ENCODE assay signal across 19 cellular contexts in genomic region chr4:97235516-97235915, GRCh38.
DNase-seq lines count a peak whose midpoint lies in the region; ATAC-seq and TF ChIP-seq lines count a peak whose summit lies in the region.
"Had no signal": no experiment of that assay in that cellular context is flagged by ENCODE, and none has a peak within 500 bp of the region (broad histone marks: within the 10 kb centered on the region; RNA-seq: fewer than 3 reads in every experiment).

No MANE protein-coding gene starts in this region.

- peaks cover 9% of the 10 kb centered on the region; the same call in 1 of the 2 replicates for H3K4me1 ChIP-seq in HUES48 (ENCODE audit: control insufficient read depth, insufficient read depth, low read length)
- peaks cover 35% of the 10 kb centered on the region for H3K4me1 ChIP-seq in neural progenitor cell
- no peaks in the 10 kb centered on the region for H3K4me1 ChIP-seq in gastroesophageal sphincter
- H3K4me1 ChIP-seq: esophagus muscularis mucosa, stomach had no signal

- no peak overlapping the region for H3K4me2 ChIP-seq in neural progenitor cell

- TF ChIP-seq EP300 in gastroesophageal sphincter (IDR thresholded peaks at IDR 0.05) = no peak

- H3K27ac ChIP-seq in HUES48 (ENCODE audit: low read depth, low read length) (peak overlapping the region; percentile 59), neural progenitor cell (peak overlapping the region; percentile 93), gastroesophageal sphincter (no peak overlapping the region)
- H3K27ac ChIP-seq: esophagus muscularis mucosa, stomach, transverse colon had no signal

- H2AFZ ChIP-seq in neural progenitor cell (replicated peaks) = no peak overlapping the region

- ATAC-seq in gastroesophageal sphincter = no peak
- ATAC-seq: activated naive CD8-positive, alpha-beta T cell treated with anti-CD3 and anti-CD28 coated beads, Interleukin-2, amount 50 U/mL, for 24 hours; left ventricle myocardium superior had no signal

- H3K27ac Mint-ChIP-seq in endothelial cell (ENCODE audit: unreplicated experiment) (peak overlapping the region; percentile 76), neural progenitor cell (peak overlapping the region; percentile 93)
- H3K27ac Mint-ChIP-seq: activated CD4-positive, alpha-beta T cell treated with anti-CD3 and anti-CD28 coated beads, Interleukin-2, amount 10 ng/mL, durations not matched to agents 7 days and 5 days; activated naive CD8-positive, alpha-beta T cell treated with anti-CD3 and anti-CD28 coated beads, Interleukin-2, amount 50 U/mL, for 24 hours had no signal

- peaks cover 7% of the 10 kb centered on the region for H3K4me1 Mint-ChIP-seq in endothelial cell (ENCODE audit: unreplicated experiment)
- peaks cover 36% of the 10 kb centered on the region for H3K4me1 Mint-ChIP-seq in neural progenitor cell
- H3K4me1 Mint-ChIP-seq: activated CD4-positive, alpha-beta T cell treated with anti-CD3 and anti-CD28 coated beads, Interleukin-2, amount 10 ng/mL, durations not matched to agents 7 days and 5 days; activated naive CD8-positive, alpha-beta T cell treated with anti-CD3 and anti-CD28 coated beads, Interleukin-2, amount 50 U/mL, for 24 hours had no signal

- peaks cover 36% of the 10 kb centered on the region for H3F3A ChIP-seq in neural progenitor cell (ENCODE audit: low read depth)

- H3K4me3 Mint-ChIP-seq in endothelial cell (ENCODE audit: unreplicated experiment) (no peak overlapping the region), neural progenitor cell (no peak overlapping the region)
- H3K4me3 Mint-ChIP-seq: activated CD4-positive, alpha-beta T cell treated with anti-CD3 and anti-CD28 coated beads, Interleukin-2, amount 10 ng/mL, durations not matched to agents 7 days and 5 days; activated naive CD8-positive, alpha-beta T cell treated with anti-CD3 and anti-CD28 coated beads, Interleukin-2, amount 50 U/mL, for 24 hours had no signal

- no peaks in the 10 kb centered on the region for H3K9me3 Mint-ChIP-seq in endothelial cell (ENCODE audit: unreplicated experiment)
- H3K9me3 Mint-ChIP-seq in neural progenitor cell = peaks cover 13% of the 10 kb centered on the region

- H3K79me2 ChIP-seq in neural progenitor cell (ENCODE audit: low read depth) = no peaks in the 10 kb centered on the region

- 17 to 50% methylated on average over 3 of the region's 3 CpGs for WGBS in gastroesophageal sphincter (ENCODE audit: low coverage in 1 of 2), 2 donors

- no peak for TF ChIP-seq POLR2A in gastroesophageal sphincter (IDR thresholded peaks at IDR 0.05)

- H3K36me3 Mint-ChIP-seq in endothelial cell (ENCODE audit: low read depth, unreplicated experiment) (no peaks in the 10 kb centered on the region), neural progenitor cell (peaks cover 4% of the 10 kb centered on the region)

- DNase-seq in NCI-H748 treated with DMSO at 0.1 percent for 48 hours (lab: John Stamatoyannopoulos, UW) (peak; percentile 28), endothelial cell (ENCODE audit: low spot score) (no peak), neural progenitor cell (ENCODE audit: low spot score) (peak; percentile 86), RKO (ENCODE audit: low spot score) (no peak)
- no peak for DNase-seq in activated T-cell treated with anti-CD3 and anti-CD28 coated beads, Interleukin-2, amount 50 U/mL, for 48 hours
- DNase-seq: activated CD4-positive, alpha-beta T cell treated with anti-CD3 and anti-CD28 coated beads, Interleukin-2, amount 10 ng/mL, durations not matched to agents 7 days and 5 days; activated naive CD8-positive, alpha-beta T cell treated with anti-CD3 and anti-CD28 coated beads, Interleukin-2, amount 50 U/mL, for 24 hours; effector CD4-positive, alpha-beta T cell; left ventricle myocardium superior; MV-4-11; NCI-H2029 treated with DMSO at 0.1 percent for 48 hours; NCI-H524; nucleus accumbens; stimulated activated CD4-positive, alpha-beta T cell treated with anti-CD3 and anti-CD28 coated beads, Interleukin-4, amount 100 ng/mL, for 4 hours; stomach; transverse colon had no signal

- H3K27me3 ChIP-seq in HUES48 (ENCODE audit: control insufficient read depth, insufficient read depth, low read length) (no peaks in the 10 kb centered on the region), neural progenitor cell (no peaks in the 10 kb centered on the region), gastroesophageal sphincter (no peaks in the 10 kb centered on the region)
- H3K27me3 ChIP-seq: esophagus muscularis mucosa, stomach, transverse colon had no signal

- no peaks in the 10 kb centered on the region for H3K36me3 ChIP-seq in HUES48 (ENCODE audit: control insufficient read depth, insufficient read depth, low read length)
- H3K36me3 ChIP-seq in neural progenitor cell = peaks cover 6% of the 10 kb centered on the region
- H3K36me3 ChIP-seq in gastroesophageal sphincter = no peaks in the 10 kb centered on the region
- H3K36me3 ChIP-seq: esophagus muscularis mucosa, stomach, transverse colon had no signal

- H3K27me3 Mint-ChIP-seq in endothelial cell (ENCODE audit: unreplicated experiment) (no peaks in the 10 kb centered on the region), neural progenitor cell (ENCODE audit: insufficient read depth, low read depth) (no peaks in the 10 kb centered on the region)
- H3K27me3 Mint-ChIP-seq: activated CD4-positive, alpha-beta T cell treated with anti-CD3 and anti-CD28 coated beads, Interleukin-2, amount 10 ng/mL, durations not matched to agents 7 days and 5 days; activated naive CD8-positive, alpha-beta T cell treated with anti-CD3 and anti-CD28 coated beads, Interleukin-2, amount 50 U/mL, for 24 hours had no signal

- H3K9me3 ChIP-seq in HUES48 (ENCODE audit: control insufficient read depth, insufficient read depth, low read length) = no peaks in the 10 kb centered on the region
- no peaks in the 10 kb centered on the region for H3K9me3 ChIP-seq in neural progenitor cell (ENCODE audit: low read depth)
- H3K9me3 ChIP-seq in gastroesophageal sphincter = no peaks in the 10 kb centered on the region
- H3K9me3 ChIP-seq: esophagus muscularis mucosa, stomach, transverse colon had no signal

- no peak overlapping the region for H3K4me3 ChIP-seq in HUES48 (ENCODE audit: low read depth, low read length)
- no peak overlapping the region for H3K4me3 ChIP-seq in neural progenitor cell
- no peak overlapping the region for H3K4me3 ChIP-seq in gastroesophageal sphincter
- H3K4me3 ChIP-seq: esophagus muscularis mucosa, stomach, transverse colon had no signal

- no peaks in the 10 kb centered on the region for H4K20me1 ChIP-seq in neural progenitor cell (ENCODE audit: low read depth)

- TF ChIP-seq CTCF in endothelial cell (IDR thresholded peaks at IDR 0.05; ENCODE audit: unreplicated experiment) (no peak), neural progenitor cell (IDR thresholded peaks at IDR 0.05) (no peak), gastroesophageal sphincter (IDR thresholded peaks at IDR 0.05) (no peak)

- H3K9ac ChIP-seq in HUES48 (ENCODE audit: low read depth, low read length) = no peak overlapping the region
- no peak overlapping the region for H3K9ac ChIP-seq in neural progenitor cell

Comparison
In these comparisons a context has a peak if more than half of its experiments do, and no peak if none do; other contexts are left out.
1. H3K27ac ChIP-seq: peak in HUES48 (single experiment) and neural progenitor cell (single experiment); none in gastroesophageal sphincter (0 of 4).
2. DNase-seq: peak in NCI-H748 treated with DMSO at 0.1 percent for 48 hours (single experiment) and neural progenitor cell (single experiment); none in endothelial cell (single experiment), activated T-cell treated with anti-CD3 and anti-CD28 coated beads, Interleukin-2, amount 50 U/mL, for 48 hours (0 of 2) and RKO (single experiment).